In genomic region chr2:74836675-74837401, GRCh38 we compare ENCODE assay signal across 8 cellular contexts. TPM values are rescaled to one million over a fixed set of nuclear protein-coding genes. Genes with fewer than 3 reads are reported as not detected.
DNase-seq lines count a peak whose midpoint lies in the region; ATAC-seq and TF ChIP-seq lines count a peak whose summit lies in the region.

No MANE protein-coding gene starts in this region.

- H3K27me3 Mint-ChIP-seq in Calu3 (ENCODE audit: unreplicated experiment) = no peaks in the 10 kb centered on the region
- H3K27me3 Mint-ChIP-seq in neural progenitor cell (ENCODE audit: insufficient read depth, low read depth) = peaks cover 6% of the 10 kb centered on the region
- peaks cover 11% of the 10 kb centered on the region for H3K27me3 Mint-ChIP-seq in progenitor cell of endocrine pancreas

- no peak for ATAC-seq in GM21381 (IDR thresholded peaks at IDR 0.05; ENCODE audit: unreplicated experiment)

- H3K79me2 ChIP-seq in Karpas-422 (ENCODE audit: low read length) = peaks cover 76% of the 10 kb centered on the region
- peaks cover 78% of the 10 kb centered on the region for H3K79me2 ChIP-seq in neural progenitor cell (ENCODE audit: low read depth)

- DNase-seq in Calu3 (no peak), Karpas-422 (no peak), coronary artery (ENCODE audit: low spot score) (no peak), neural progenitor cell (ENCODE audit: low spot score) (no peak), progenitor cell of endocrine pancreas (ENCODE audit: low spot score, unreplicated experiment) (no peak), SKM-1 treated with dmso at 0.1 percent for 144 hours (lab: John Stamatoyannopoulos, UW; ENCODE audit: unreplicated experiment) (no peak), dorsolateral prefrontal cortex (no peak)

- H3K9me3 ChIP-seq in Karpas-422 (ENCODE audit: low read length) (no peaks in the 10 kb centered on the region), neural progenitor cell (ENCODE audit: low read depth) (no peaks in the 10 kb centered on the region)

- CTCF ChIA-PET in Calu3 (lab: Charles Lee) = interaction anchor here (1.0 to 4.2 kb wide), 5 partner anchors 9 to 122 kb away, joined by 3 to 38 read pairs (median 8); no protein-coding TSS in a partner anchor

- H3K4me3 ChIP-seq in Karpas-422 (ENCODE audit: low read length) (peak overlapping the region; percentile 88), coronary artery (peak overlapping the region; percentile 82), neural progenitor cell (peak overlapping the region; percentile 95), dorsolateral prefrontal cortex (peak overlapping the region in 24 of 59 donors; percentile 9 to 85 (median 70))

- H3K4me1 ChIP-seq in Karpas-422 (ENCODE audit: low read length) (peaks cover 52% of the 10 kb centered on the region), neural progenitor cell (peaks cover 13% of the 10 kb centered on the region)

- H3K9me3 Mint-ChIP-seq in Calu3 (ENCODE audit: low read depth, unreplicated experiment) (no peaks in the 10 kb centered on the region), neural progenitor cell (peaks cover 4% of the 10 kb centered on the region), progenitor cell of endocrine pancreas (ENCODE audit: low read depth) (no peaks in the 10 kb centered on the region)

- H2AFZ ChIP-seq in Karpas-422 (ENCODE audit: low read length) (no peak overlapping the region), neural progenitor cell (replicated peaks) (no peak overlapping the region)

- H3K27ac ChIP-seq in Karpas-422 (ENCODE audit: low read length) (no peak overlapping the region), coronary artery (peak overlapping the region in 1 of 2 donors; percentile 84), neural progenitor cell (no peak overlapping the region), dorsolateral prefrontal cortex (no peak overlapping the region)

- H3K4me1 Mint-ChIP-seq in Calu3 (ENCODE audit: low read depth, unreplicated experiment) (peaks cover 56% of the 10 kb centered on the region), neural progenitor cell (peaks cover 42% of the 10 kb centered on the region), progenitor cell of endocrine pancreas (ENCODE audit: low read depth) (peaks cover 21% of the 10 kb centered on the region)

- no peaks in the 10 kb centered on the region for H3K27me3 ChIP-seq in Karpas-422 (ENCODE audit: low read length)
- H3K27me3 ChIP-seq in neural progenitor cell = no peaks in the 10 kb centered on the region
- peaks cover 0 to 46% (median 19%) of the 10 kb centered on the region in 45 donors for H3K27me3 ChIP-seq in dorsolateral prefrontal cortex

- H3K27ac Mint-ChIP-seq in Calu3 (ENCODE audit: unreplicated experiment) = peak overlapping the region; percentile 87
- H3K27ac Mint-ChIP-seq in neural progenitor cell = no peak overlapping the region
- H3K27ac Mint-ChIP-seq in progenitor cell of endocrine pancreas = no peak overlapping the region

- H3K4me2 ChIP-seq in Karpas-422 (ENCODE audit: low read depth, low read length, poor library complexity, severe bottlenecking) = peak overlapping the region; percentile 89
- H3K4me2 ChIP-seq in neural progenitor cell = peak overlapping the region; percentile 91

- peaks cover 52% of the 10 kb centered on the region for H4K20me1 ChIP-seq in Karpas-422 (ENCODE audit: insufficient read depth, low read depth, low read length)
- peaks cover 75% of the 10 kb centered on the region for H4K20me1 ChIP-seq in neural progenitor cell (ENCODE audit: low read depth)

- H3F3A ChIP-seq in neural progenitor cell (ENCODE audit: low read depth) = peaks cover 34% of the 10 kb centered on the region

- peaks cover 44% of the 10 kb centered on the region for H3K36me3 Mint-ChIP-seq in Calu3 (ENCODE audit: insufficient read depth, unreplicated experiment)
- H3K36me3 Mint-ChIP-seq in neural progenitor cell = peaks cover 28% of the 10 kb centered on the region
- peaks cover 2% of the 10 kb centered on the region for H3K36me3 Mint-ChIP-seq in progenitor cell of endocrine pancreas (ENCODE audit: insufficient read depth)

- no peak for TF ChIP-seq CTCF in Calu3 (IDR thresholded peaks at IDR 0.05; ENCODE audit: unreplicated experiment)
- TF ChIP-seq CTCF in coronary artery (IDR thresholded peaks at IDR 0.05) = no peak
- TF ChIP-seq CTCF in neural progenitor cell (IDR thresholded peaks at IDR 0.05) = no peak
- no peak for TF ChIP-seq CTCF in progenitor cell of endocrine pancreas (IDR thresholded peaks at IDR 0.05; ENCODE audit: unreplicated experiment)
- TF ChIP-seq CTCF in dorsolateral prefrontal cortex (IDR thresholded peaks at IDR 0.05 in 54 of 56, conservative IDR thresholded peaks at IDR 0.05 in 2 of 56; ENCODE audit: low read depth in 1 of 56, partially characterized antibody in 56 of 56) = peak in 3 of 56 donors; percentile 3 to 10 (median 5)

- peak overlapping the region; percentile 84 for H3K4me3 Mint-ChIP-seq in Calu3 (ENCODE audit: low read depth, unreplicated experiment)
- H3K4me3 Mint-ChIP-seq in neural progenitor cell = peak overlapping the region; percentile 100
- no peak overlapping the region for H3K4me3 Mint-ChIP-seq in progenitor cell of endocrine pancreas (ENCODE audit: low read depth)

- intact Hi-C loops in Calu3 (cut with micrococcal nuclease; ENCODE audit: unreplicated experiment) (loop anchor here (1.0 to 5.0 kb wide), 3 partner anchors 28 to 145 kb away; no protein-coding TSS in a partner anchor), dorsolateral prefrontal cortex (cut with DNase I) (no loop called here)

- H3K9ac ChIP-seq in Karpas-422 (ENCODE audit: low read length) = peak overlapping the region; percentile 90; the same call in 1 of the 2 replicates
- no peak overlapping the region for H3K9ac ChIP-seq in neural progenitor cell

- no TSS peak for BruUV-seq in Calu3 (replicated peaks; lab: Mats Ljungman, UMichigan)

- peaks cover 13% of the 10 kb centered on the region for H3K36me3 ChIP-seq in Karpas-422 (ENCODE audit: insufficient read depth, low read length)
- no peaks in the 10 kb centered on the region for H3K36me3 ChIP-seq in neural progenitor cell

- no peaks in the 10 kb centered on the region for H3K9me2 ChIP-seq in Karpas-422 (replicated peaks; ENCODE audit: insufficient read depth, low read length)

RNA-seq across cellular contexts. Expression of gene HK2, which starts 2.9 kb away (rescaled TPM):
- 56.5 and 79.4 TPM in 2 replicates for total RNA-seq in Calu3 (2022)
- 80.7 and 111 TPM in 2 replicates for total RNA-seq in Karpas-422 (2014; rRNA removed; shearing (Covaris generic); ENCODE audit: low replicate concordance)
- 61.8 and 72.1 TPM in 2 replicates for total RNA-seq in neural progenitor cell (ENCODE audit: low replicate concordance)
- 18.2 and 20.0 TPM in 2 replicates for total RNA-seq in progenitor cell of endocrine pancreas
- total RNA-seq in dorsolateral prefrontal cortex = 10 to 100 TPM in 18 of 120 experiments, 1 to 10 TPM in 102; 1.2 to 37.2 (median 5.9) TPM
